Comparison of ENCODE assay signal across 18 cellular contexts in the genomic region with DNA sequence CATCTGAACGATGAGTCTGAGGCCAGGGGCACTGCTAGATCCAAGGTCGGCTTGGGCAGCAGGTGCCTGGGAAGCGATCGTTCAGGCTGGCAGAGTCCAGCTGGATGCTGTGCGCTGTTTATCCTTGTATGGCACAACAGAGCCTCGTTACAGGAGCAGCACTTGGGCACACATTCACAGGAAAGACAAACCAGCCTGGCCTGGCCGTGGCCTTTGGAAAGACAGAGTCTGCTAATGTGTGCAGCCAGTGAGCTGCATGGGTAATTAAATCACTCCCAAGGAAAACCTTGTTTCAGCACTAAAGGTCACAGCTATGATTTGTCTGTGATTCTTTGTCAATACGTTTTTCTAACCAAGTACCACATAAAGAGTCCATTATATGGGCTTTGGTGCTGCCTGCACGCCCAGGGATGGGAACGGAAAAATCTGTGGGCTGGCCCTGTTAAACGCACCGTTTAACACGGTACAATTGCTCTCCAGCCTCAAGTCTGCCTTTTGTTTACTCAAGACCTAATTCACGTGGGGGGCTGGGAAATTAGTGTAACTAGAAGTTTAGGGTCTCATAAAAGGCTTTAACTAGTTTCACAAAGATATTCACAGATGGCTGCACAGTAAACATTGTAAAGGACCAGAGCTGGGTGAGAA.
DNase-seq lines count a peak whose midpoint lies in the region; ATAC-seq, FAIRE-seq and TF ChIP-seq lines count a peak whose summit lies in the region.
"Had no signal": no experiment of that assay in that cellular context is flagged by ENCODE, and none has a peak within 500 bp of the region (broad histone marks: within the 10 kb centered on the region; RNA-seq: fewer than 3 reads in every experiment).

No MANE protein-coding gene starts in this region.

- no peaks in the 10 kb centered on the region for H3K27me3 ChIP-seq in brain microvascular endothelial cell (replicated peaks)

- no peaks in the 10 kb centered on the region for H3K36me3 Mint-ChIP-seq in nephron progenitor cell (ENCODE audit: low read depth)
- H3K36me3 Mint-ChIP-seq: memory B cell; stimulated activated naive B cell treated with anti-CD40 and anti-IgM and Interleukin-4, amounts not matched to agents 10 μg/mL and 1 μg/mL and 100 μg/mL, for 72 hours had no signal

- H3K4me3 Mint-ChIP-seq in nephron progenitor cell: peak overlapping the region; percentile 64
- H3K4me3 Mint-ChIP-seq: activated CD4-positive, alpha-beta T cell treated with anti-CD3 and anti-CD28 coated beads, Interleukin-2, amount 10 ng/mL, durations not matched to agents 24 days and 14 days; activated T-helper 1 cell treated with anti-CD3 and anti-CD28 coated beads, Interleukin-12 subunit alpha, Interleukin-12 subunit beta, Interleukin-2, Interleukin-4 antibody, amounts not matched to agents 30 ng/mL and 10 ng/mL and 1 ng/mL, durations not matched to agents 14 hours and 24 hours and 36 hours; memory B cell; stimulated activated naive B cell treated with anti-CD40 and anti-IgM and Interleukin-4, amounts not matched to agents 10 μg/mL and 1 μg/mL and 100 μg/mL, for 72 hours; T-helper 17 cell had no signal

- FAIRE-seq in kidney (lab: Jason Lieb, UNC): no peak

- H3K9me3 Mint-ChIP-seq in nephron progenitor cell: no peaks in the 10 kb centered on the region
- H3K9me3 Mint-ChIP-seq: activated CD4-positive, alpha-beta T cell treated with anti-CD3 and anti-CD28 coated beads, Interleukin-2, amount 10 ng/mL, durations not matched to agents 24 days and 14 days; activated T-helper 1 cell treated with anti-CD3 and anti-CD28 coated beads, Interleukin-12 subunit alpha, Interleukin-12 subunit beta, Interleukin-2, Interleukin-4 antibody, amounts not matched to agents 30 ng/mL and 10 ng/mL and 1 ng/mL, durations not matched to agents 14 hours and 24 hours and 36 hours; memory B cell; stimulated activated naive B cell treated with anti-CD40 and anti-IgM and Interleukin-4, amounts not matched to agents 10 μg/mL and 1 μg/mL and 100 μg/mL, for 72 hours had no signal

- intact Hi-C loops in kidney (cut with DNase I): no loop called here

- DNase-seq in DMS79 treated with DMSO at 0.1 percent for 48 hours (lab: John Stamatoyannopoulos, UW) (peak; percentile 98), NCI-H2196 (lab: John Stamatoyannopoulos, UW; ENCODE audit: unreplicated experiment) (peak; percentile 66), cerebellar cortex (ENCODE audit: low spot score) (peak; percentile 63), nephron progenitor cell (peak; percentile 51), kidney (no peak), brain microvascular endothelial cell (no peak), AG08395 (ENCODE audit: low spot score) (no peak)
- DNase-seq: activated CD4-positive, alpha-beta T cell treated with anti-CD3 and anti-CD28 coated beads, Interleukin-2, amount 10 ng/mL, durations not matched to agents 24 days and 14 days; H7; heart right ventricle; MV-4-11; OCI-M1; stimulated activated CD4-positive, alpha-beta T cell treated with anti-CD3 and anti-CD28 coated beads, Interleukin-4, amount 100 ng/mL, for 1 hour; stimulated activated naive B cell treated with anti-CD40 and anti-IgM and Interleukin-4, amounts not matched to agents 10 μg/mL and 1 μg/mL and 100 μg/mL, for 72 hours; T-helper 17 cell had no signal

- in situ Hi-C loops in brain microvascular endothelial cell (cut with HindIII; ENCODE audit: low pct_ligation_motif_present, low sequenced_read_pairs): no loop called here

- H3K4me1 ChIP-seq in kidney (ENCODE audit: control insufficient read depth in 1 of 2, insufficient read depth in 1 of 2, low read depth in 1 of 2, low read length in 2 of 2): peaks cover 0 to 2% of the 10 kb centered on the region in 2 donors
- H3K4me1 ChIP-seq: heart right ventricle had no signal

- no peak overlapping the region for H3K27ac ChIP-seq in kidney (ENCODE audit: low read depth in 2 of 2, low read length in 2 of 2)
- H3K27ac ChIP-seq in brain microvascular endothelial cell: no peak overlapping the region
- H3K27ac ChIP-seq: heart right ventricle had no signal

- H3K4me1 Mint-ChIP-seq in nephron progenitor cell: peaks cover 83% of the 10 kb centered on the region
- H3K4me1 Mint-ChIP-seq: activated CD4-positive, alpha-beta T cell treated with anti-CD3 and anti-CD28 coated beads, Interleukin-2, amount 10 ng/mL, durations not matched to agents 24 days and 14 days; memory B cell; stimulated activated naive B cell treated with anti-CD40 and anti-IgM and Interleukin-4, amounts not matched to agents 10 μg/mL and 1 μg/mL and 100 μg/mL, for 72 hours; T-helper 17 cell had no signal

- no peaks in the 10 kb centered on the region for H3K9me3 ChIP-seq in kidney (ENCODE audit: control insufficient read depth in 1 of 2, low read length in 2 of 2)
- H3K9me3 ChIP-seq: heart right ventricle had no signal

- TF ChIP-seq CTCF in nephron progenitor cell (IDR thresholded peaks at IDR 0.05) (no peak), kidney (IDR thresholded peaks at IDR 0.05; ENCODE audit: borderline replicate concordance, extremely low read depth, insufficient read depth) (no peak), brain microvascular endothelial cell (IDR thresholded peaks at IDR 0.05; ENCODE audit: low read depth, low read length, missing control alignments) (no peak)

- no peak overlapping the region for H3K4me3 ChIP-seq in kidney (ENCODE audit: low read length in 2 of 2)
- H3K4me3 ChIP-seq in brain microvascular endothelial cell (ENCODE audit: low read depth, low read length): no peak overlapping the region
- H3K4me3 ChIP-seq: heart right ventricle had no signal

- ATAC-seq in HG02970 (IDR thresholded peaks at IDR 0.05; ENCODE audit: low FRiP score, unreplicated experiment): no peak
- ATAC-seq: heart right ventricle; stimulated activated naive B cell treated with anti-CD40 and anti-IgM and Interleukin-4, amounts not matched to agents 10 μg/mL and 1 μg/mL and 100 μg/mL, for 72 hours; T-helper 17 cell had no signal

- H3K9ac ChIP-seq in kidney (ENCODE audit: low read length in 2 of 2): no peak overlapping the region

- H3K36me3 ChIP-seq in kidney (ENCODE audit: control insufficient read depth in 1 of 2, insufficient read depth in 2 of 2, low read length in 2 of 2) (no peaks in the 10 kb centered on the region), brain microvascular endothelial cell (replicated peaks) (no peaks in the 10 kb centered on the region)
- H3K36me3 ChIP-seq: heart right ventricle had no signal

- peak overlapping the region; percentile 95 for H3K27ac Mint-ChIP-seq in nephron progenitor cell
- H3K27ac Mint-ChIP-seq: activated CD4-positive, alpha-beta T cell treated with anti-CD3 and anti-CD28 coated beads, Interleukin-2, amount 10 ng/mL, durations not matched to agents 24 days and 14 days; activated T-helper 1 cell treated with anti-CD3 and anti-CD28 coated beads, Interleukin-12 subunit alpha, Interleukin-12 subunit beta, Interleukin-2, Interleukin-4 antibody, amounts not matched to agents 30 ng/mL and 10 ng/mL and 1 ng/mL, durations not matched to agents 14 hours and 24 hours and 36 hours; memory B cell; stimulated activated naive B cell treated with anti-CD40 and anti-IgM and Interleukin-4, amounts not matched to agents 10 μg/mL and 1 μg/mL and 100 μg/mL, for 72 hours; T-helper 17 cell had no signal

- peaks cover 21% of the 10 kb centered on the region for H3K27me3 Mint-ChIP-seq in nephron progenitor cell (ENCODE audit: low read depth, poor library complexity)

Comparison
In these comparisons a context has a peak if more than half of its experiments do, and no peak if none do; other contexts are left out.
1. DNase-seq: peak in DMS79 treated with DMSO at 0.1 percent for 48 hours (single experiment), NCI-H2196 (single experiment), cerebellar cortex (single experiment) and nephron progenitor cell (single experiment); none in kidney (single experiment), brain microvascular endothelial cell (single experiment) and AG08395 (single experiment).